Comparison of ENCODE assay signal across 24 cellular contexts in genomic region chr12:4707306-4707705, GRCh38. TPM values are rescaled to one million over a fixed set of nuclear protein-coding genes. Genes with fewer than 3 reads are reported as not detected.
"Had no signal": no experiment of that assay in that cellular context is flagged by ENCODE, and none has a peak within 500 bp of the region (broad histone marks: within the 10 kb centered on the region; RNA-seq: fewer than 3 reads in every experiment).

No MANE protein-coding gene starts in this region.

- H3K4me1 Mint-ChIP-seq: T-cell had no signal

- H3K27ac ChIP-seq: HL-60 had no signal

- H3K9me3 ChIP-seq: MG63, SK-N-SH had no signal

- FAIRE-seq: HTR-8/SVneo, RCC 7860 had no signal

- H3K4me3 Mint-ChIP-seq: T-cell had no signal

- H3K9me3 Mint-ChIP-seq: T-cell had no signal

- H3K36me3 Mint-ChIP-seq: T-cell had no signal

- H3K36me3 ChIP-seq: MG63 had no signal

- DNase-seq: Karpas-422, KBM-7, MG63, NCI-H1092 treated with DMSO at 0.1 percent for 48 hours, NCI-H1436, NCI-H187, NCI-H2029, NCI-H2081 treated with DMSO at 0.1 percent for 48 hours, NCI-H2171, NCI-H226, NCI-H446, NCI-H510A, NCI-H524 treated with DMSO at 0.1 percent for 48 hours, NCI-H69, NCI-H774, Right ventricle myocardium superior, RPMI8226, SK-N-SH, SW 1271, T-cell had no signal

- H3K4me3 ChIP-seq: MG63 had no signal

- H3K4me2 ChIP-seq: SK-N-SH had no signal

- ATAC-seq: T-cell had no signal

- H3K9ac ChIP-seq: SK-N-SH had no signal

- H3K27ac Mint-ChIP-seq: T-cell had no signal

RNA-seq across cellular contexts. Expression of gene GALNT8, which starts 12.9 kb away (rescaled TPM):
- total RNA-seq: SK-MEL-5 had no signal
- polyA plus RNA-seq: SK-N-SH had no signal
